1 cellular context compared by ENCODE assay signal in genomic region chr2:96866986-96867755, GRCh38.
TF ChIP-seq lines count a peak whose summit lies in the region.

No MANE protein-coding gene starts in this region.

TF ChIP-seq in HepG2, 621 proteins besides CTCF, POLR2A, EP300 and RAD21 (continues in another document):
- TF ChIP-seq HNF4A (CRISPR knock-in tag; IDR thresholded peaks at IDR 0.05): no peak
- TF ChIP-seq CHCHD3 (CRISPR knock-in tag; IDR thresholded peaks at IDR 0.05): no peak
- peak; percentile 48 for TF ChIP-seq RBM39 (IDR thresholded peaks at IDR 0.05; ENCODE audit: low read depth, low read length, poor library complexity, severe bottlenecking)
- no peak for TF ChIP-seq YY1 (IDR thresholded peaks at IDR 0.05; ENCODE audit: insufficient read depth, insufficient replicate concordance, low read depth, low read length)
- peak; percentile 10; the same call in 1 of the 2 replicates for TF ChIP-seq RBFOX2 (IDR thresholded peaks at IDR 0.05; ENCODE audit: low read depth, low read length)
- peak; percentile 44; the same call in 1 of the 2 replicates for TF ChIP-seq NRL (CRISPR knock-in tag; IDR thresholded peaks at IDR 0.05; ENCODE audit: borderline replicate concordance)
- TF ChIP-seq ZNF33A (CRISPR knock-in tag; IDR thresholded peaks at IDR 0.05; ENCODE audit: borderline replicate concordance): no peak
- TF ChIP-seq BRF2 (CRISPR knock-in tag; IDR thresholded peaks at IDR 0.05): no peak
- TF ChIP-seq, protein P1, sequence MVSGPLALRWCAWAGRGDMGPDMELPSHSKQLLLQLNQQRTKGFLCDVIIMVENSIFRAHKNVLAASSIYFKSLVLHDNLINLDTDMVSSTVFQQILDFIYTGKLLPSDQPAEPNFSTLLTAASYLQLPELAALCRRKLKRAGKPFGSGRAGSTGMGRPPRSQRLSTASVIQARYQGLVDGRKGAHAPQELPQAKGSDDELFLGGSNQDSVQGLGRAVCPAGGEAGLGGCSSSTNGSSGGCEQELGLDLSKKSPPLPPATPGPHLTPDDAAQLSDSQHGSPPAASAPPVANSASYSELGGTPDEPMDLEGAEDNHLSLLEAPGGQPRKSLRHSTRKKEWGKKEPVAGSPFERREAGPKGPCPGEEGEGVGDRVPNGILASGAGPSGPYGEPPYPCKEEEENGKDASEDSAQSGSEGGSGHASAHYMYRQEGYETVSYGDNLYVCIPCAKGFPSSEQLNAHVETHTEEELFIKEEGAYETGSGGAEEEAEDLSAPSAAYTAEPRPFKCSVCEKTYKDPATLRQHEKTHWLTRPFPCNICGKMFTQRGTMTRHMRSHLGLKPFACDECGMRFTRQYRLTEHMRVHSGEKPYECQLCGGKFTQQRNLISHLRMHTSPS (CRISPR knock-in tag; IDR thresholded peaks at IDR 0.05; ENCODE audit: low read depth): peak; percentile 39; the same call in 1 of the 2 replicates
- 0 out of 2 replicates have a peak, but pooled peaks have one; percentile 33 for TF ChIP-seq NFATC3 (CRISPR knock-in tag; IDR thresholded peaks at IDR 0.05)
- TF ChIP-seq, protein P2, sequence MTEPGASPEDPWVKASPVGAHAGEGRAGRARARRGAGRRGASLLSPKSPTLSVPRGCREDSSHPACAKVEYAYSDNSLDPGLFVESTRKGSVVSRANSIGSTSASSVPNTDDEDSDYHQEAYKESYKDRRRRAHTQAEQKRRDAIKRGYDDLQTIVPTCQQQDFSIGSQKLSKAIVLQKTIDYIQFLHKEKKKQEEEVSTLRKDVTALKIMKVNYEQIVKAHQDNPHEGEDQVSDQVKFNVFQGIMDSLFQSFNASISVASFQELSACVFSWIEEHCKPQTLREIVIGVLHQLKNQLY (CRISPR knock-in tag; IDR thresholded peaks at IDR 0.05): no peak
- peak; percentile 47; the same call in 1 of the 2 replicates for TF ChIP-seq BCL6 (CRISPR knock-in tag; IDR thresholded peaks at IDR 0.05)
- no peak for TF ChIP-seq DRAP1 (CRISPR knock-in tag; IDR thresholded peaks at IDR 0.05)
- TF ChIP-seq, protein P3, sequence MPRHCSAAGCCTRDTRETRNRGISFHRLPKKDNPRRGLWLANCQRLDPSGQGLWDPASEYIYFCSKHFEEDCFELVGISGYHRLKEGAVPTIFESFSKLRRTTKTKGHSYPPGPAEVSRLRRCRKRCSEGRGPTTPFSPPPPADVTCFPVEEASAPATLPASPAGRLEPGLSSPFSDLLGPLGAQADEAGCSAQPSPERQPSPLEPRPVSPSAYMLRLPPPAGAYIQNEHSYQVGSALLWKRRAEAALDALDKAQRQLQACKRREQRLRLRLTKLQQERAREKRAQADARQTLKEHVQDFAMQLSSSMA (CRISPR knock-in tag; IDR thresholded peaks at IDR 0.05): peak; percentile 22; the same call in 1 of the 2 replicates
- no peak for TF ChIP-seq TFDP1 (CRISPR knock-in tag; IDR thresholded peaks at IDR 0.05; ENCODE audit: borderline replicate concordance)
- TF ChIP-seq, protein P4, sequence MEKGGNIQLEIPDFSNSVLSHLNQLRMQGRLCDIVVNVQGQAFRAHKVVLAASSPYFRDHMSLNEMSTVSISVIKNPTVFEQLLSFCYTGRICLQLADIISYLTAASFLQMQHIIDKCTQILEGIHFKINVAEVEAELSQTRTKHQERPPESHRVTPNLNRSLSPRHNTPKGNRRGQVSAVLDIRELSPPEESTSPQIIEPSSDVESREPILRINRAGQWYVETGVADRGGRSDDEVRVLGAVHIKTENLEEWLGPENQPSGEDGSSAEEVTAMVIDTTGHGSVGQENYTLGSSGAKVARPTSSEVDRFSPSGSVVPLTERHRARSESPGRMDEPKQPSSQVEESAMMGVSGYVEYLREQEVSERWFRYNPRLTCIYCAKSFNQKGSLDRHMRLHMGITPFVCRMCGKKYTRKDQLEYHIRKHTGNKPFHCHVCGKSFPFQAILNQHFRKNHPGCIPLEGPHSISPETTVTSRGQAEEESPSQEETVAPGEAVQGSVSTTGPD (CRISPR knock-in tag; IDR thresholded peaks at IDR 0.05): no peak
- TF ChIP-seq, protein P5, sequence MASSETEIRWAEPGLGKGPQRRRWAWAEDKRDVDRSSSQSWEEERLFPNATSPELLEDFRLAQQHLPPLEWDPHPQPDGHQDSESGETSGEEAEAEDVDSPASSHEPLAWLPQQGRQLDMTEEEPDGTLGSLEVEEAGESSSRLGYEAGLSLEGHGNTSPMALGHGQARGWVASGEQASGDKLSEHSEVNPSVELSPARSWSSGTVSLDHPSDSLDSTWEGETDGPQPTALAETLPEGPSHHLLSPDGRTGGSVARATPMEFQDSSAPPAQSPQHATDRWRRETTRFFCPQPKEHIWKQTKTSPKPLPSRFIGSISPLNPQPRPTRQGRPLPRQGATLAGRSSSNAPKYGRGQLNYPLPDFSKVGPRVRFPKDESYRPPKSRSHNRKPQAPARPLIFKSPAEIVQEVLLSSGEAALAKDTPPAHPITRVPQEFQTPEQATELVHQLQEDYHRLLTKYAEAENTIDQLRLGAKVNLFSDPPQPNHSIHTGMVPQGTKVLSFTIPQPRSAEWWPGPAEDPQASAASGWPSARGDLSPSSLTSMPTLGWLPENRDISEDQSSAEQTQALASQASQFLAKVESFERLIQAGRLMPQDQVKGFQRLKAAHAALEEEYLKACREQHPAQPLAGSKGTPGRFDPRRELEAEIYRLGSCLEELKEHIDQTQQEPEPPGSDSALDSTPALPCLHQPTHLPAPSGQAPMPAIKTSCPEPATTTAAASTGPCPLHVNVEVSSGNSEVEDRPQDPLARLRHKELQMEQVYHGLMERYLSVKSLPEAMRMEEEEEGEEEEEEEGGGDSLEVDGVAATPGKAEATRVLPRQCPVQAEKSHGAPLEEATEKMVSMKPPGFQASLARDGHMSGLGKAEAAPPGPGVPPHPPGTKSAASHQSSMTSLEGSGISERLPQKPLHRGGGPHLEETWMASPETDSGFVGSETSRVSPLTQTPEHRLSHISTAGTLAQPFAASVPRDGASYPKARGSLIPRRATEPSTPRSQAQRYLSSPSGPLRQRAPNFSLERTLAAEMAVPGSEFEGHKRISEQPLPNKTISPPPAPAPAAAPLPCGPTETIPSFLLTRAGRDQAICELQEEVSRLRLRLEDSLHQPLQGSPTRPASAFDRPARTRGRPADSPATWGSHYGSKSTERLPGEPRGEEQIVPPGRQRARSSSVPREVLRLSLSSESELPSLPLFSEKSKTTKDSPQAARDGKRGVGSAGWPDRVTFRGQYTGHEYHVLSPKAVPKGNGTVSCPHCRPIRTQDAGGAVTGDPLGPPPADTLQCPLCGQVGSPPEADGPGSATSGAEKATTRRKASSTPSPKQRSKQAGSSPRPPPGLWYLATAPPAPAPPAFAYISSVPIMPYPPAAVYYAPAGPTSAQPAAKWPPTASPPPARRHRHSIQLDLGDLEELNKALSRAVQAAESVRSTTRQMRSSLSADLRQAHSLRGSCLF (CRISPR knock-in tag; IDR thresholded peaks at IDR 0.05; ENCODE audit: borderline replicate concordance): no peak
- no peak for TF ChIP-seq CSRNP1 (CRISPR knock-in tag; IDR thresholded peaks at IDR 0.05)
- TF ChIP-seq GATAD1 (CRISPR knock-in tag; IDR thresholded peaks at IDR 0.05): no peak
- TF ChIP-seq TOPORS (CRISPR knock-in tag; IDR thresholded peaks at IDR 0.05): 0 out of 2 replicates have a peak, but pooled peaks have one; percentile 4
- TF ChIP-seq ZNF788 (CRISPR knock-in tag; IDR thresholded peaks at IDR 0.05; ENCODE audit: borderline replicate concordance): 0 out of 2 replicates have a peak, but pooled peaks have one; percentile 4
- TF ChIP-seq CREBL2 (CRISPR knock-in tag; IDR thresholded peaks at IDR 0.05; ENCODE audit: borderline replicate concordance): 0 out of 2 replicates have a peak, but pooled peaks have one; percentile 53
- TF ChIP-seq FOXO4 (CRISPR knock-in tag; conservative IDR thresholded peaks at IDR 0.05): no peak
- TF ChIP-seq ZNF564 (CRISPR knock-in tag; IDR thresholded peaks at IDR 0.05): no peak
- no peak for TF ChIP-seq ELK4 (CRISPR knock-in tag; IDR thresholded peaks at IDR 0.05; ENCODE audit: borderline replicate concordance)
- no peak for TF ChIP-seq ZNF138 (CRISPR knock-in tag; IDR thresholded peaks at IDR 0.05; ENCODE audit: low read depth)
- TF ChIP-seq, protein P6, sequence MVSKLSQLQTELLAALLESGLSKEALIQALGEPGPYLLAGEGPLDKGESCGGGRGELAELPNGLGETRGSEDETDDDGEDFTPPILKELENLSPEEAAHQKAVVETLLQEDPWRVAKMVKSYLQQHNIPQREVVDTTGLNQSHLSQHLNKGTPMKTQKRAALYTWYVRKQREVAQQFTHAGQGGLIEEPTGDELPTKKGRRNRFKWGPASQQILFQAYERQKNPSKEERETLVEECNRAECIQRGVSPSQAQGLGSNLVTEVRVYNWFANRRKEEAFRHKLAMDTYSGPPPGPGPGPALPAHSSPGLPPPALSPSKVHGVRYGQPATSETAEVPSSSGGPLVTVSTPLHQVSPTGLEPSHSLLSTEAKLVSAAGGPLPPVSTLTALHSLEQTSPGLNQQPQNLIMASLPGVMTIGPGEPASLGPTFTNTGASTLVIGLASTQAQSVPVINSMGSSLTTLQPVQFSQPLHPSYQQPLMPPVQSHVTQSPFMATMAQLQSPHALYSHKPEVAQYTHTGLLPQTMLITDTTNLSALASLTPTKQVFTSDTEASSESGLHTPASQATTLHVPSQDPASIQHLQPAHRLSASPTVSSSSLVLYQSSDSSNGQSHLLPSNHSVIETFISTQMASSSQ (IDR thresholded peaks at IDR 0.05; ENCODE audit: low read depth): no peak
- TF ChIP-seq, protein P6 (CRISPR knock-in tag; IDR thresholded peaks at IDR 0.05; ENCODE audit: borderline replicate concordance): 0 out of 2 replicates have a peak, but pooled peaks have one; percentile 23
- no peak for TF ChIP-seq ZNF616 (CRISPR knock-in tag; IDR thresholded peaks at IDR 0.05; ENCODE audit: low read depth)
